Comparison of ENCODE assay signal across 9 cellular contexts in the genomic region with DNA sequence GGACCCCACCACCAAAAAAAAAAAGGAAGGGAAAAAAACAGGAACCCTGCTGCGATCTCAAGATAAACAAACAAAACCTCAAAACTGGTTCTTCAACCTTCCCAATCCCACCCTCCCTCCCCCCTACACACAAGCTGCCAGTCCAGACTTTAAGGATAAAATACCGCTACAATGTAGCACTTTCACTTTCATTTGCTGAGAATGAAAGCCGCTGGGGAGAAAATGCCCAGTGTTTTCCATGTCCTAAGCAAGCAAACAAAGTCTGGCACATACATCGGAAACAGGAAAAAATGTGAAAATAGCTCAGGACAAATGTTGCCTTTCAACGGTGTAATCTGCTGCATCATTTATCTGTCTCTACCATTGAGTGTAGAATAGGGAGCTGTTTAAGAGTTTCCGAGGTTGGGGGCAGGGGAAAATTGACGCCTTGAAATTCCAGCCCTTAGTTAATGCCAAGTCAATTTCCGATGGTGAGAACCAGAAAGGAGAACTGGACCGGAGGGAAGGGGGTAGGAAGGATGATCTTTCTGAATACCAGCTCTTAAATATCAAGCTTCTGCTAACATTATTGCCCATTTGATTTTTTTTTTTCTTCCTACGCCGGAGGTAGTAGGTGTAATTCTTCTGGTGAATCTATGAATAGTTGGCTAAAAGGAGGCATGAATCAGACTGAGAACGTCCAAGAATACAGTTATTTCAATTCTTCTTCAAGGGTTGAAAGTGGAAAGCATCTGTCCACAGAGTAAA. TPM values are rescaled to one million over a fixed set of nuclear protein-coding genes. Genes with fewer than 3 reads are reported as not detected.
DNase-seq lines count a peak whose midpoint lies in the region; ATAC-seq and TF ChIP-seq lines count a peak whose summit lies in the region.
"Had no signal": no experiment of that assay in that cellular context is flagged by ENCODE, and none has a peak within 500 bp of the region (broad histone marks: within the 10 kb centered on the region; RNA-seq: fewer than 3 reads in every experiment).

No MANE protein-coding gene starts in this region.

- H3K4me1 ChIP-seq in Karpas-422 (ENCODE audit: low read length): peaks cover 24% of the 10 kb centered on the region

- H4K20me1 ChIP-seq in Karpas-422 (ENCODE audit: insufficient read depth, low read depth, low read length): no peaks in the 10 kb centered on the region

- no peaks in the 10 kb centered on the region for H3K27me3 Mint-ChIP-seq in nephron progenitor cell (ENCODE audit: low read depth, poor library complexity)
- H3K27me3 Mint-ChIP-seq: effector memory CD8-positive, alpha-beta T cell had no signal

- H2AFZ ChIP-seq in Karpas-422 (ENCODE audit: low read length): peak overlapping the region; percentile 92

- H3K9me3 ChIP-seq in Karpas-422 (ENCODE audit: low read length) (no peaks in the 10 kb centered on the region), WERI-Rb-1 (ENCODE audit: severe bottlenecking) (no peaks in the 10 kb centered on the region)

- H3K4me2 ChIP-seq in Karpas-422 (ENCODE audit: low read depth, low read length, poor library complexity, severe bottlenecking): peak overlapping the region; percentile 87

- peaks cover 12% of the 10 kb centered on the region for H3K36me3 Mint-ChIP-seq in nephron progenitor cell (ENCODE audit: low read depth)

- H3K4me1 Mint-ChIP-seq in nephron progenitor cell: peaks cover 21% of the 10 kb centered on the region

- no peaks in the 10 kb centered on the region for H3K9me3 Mint-ChIP-seq in nephron progenitor cell
- H3K9me3 Mint-ChIP-seq: effector memory CD8-positive, alpha-beta T cell had no signal

- no peaks in the 10 kb centered on the region for H3K27me3 ChIP-seq in Karpas-422 (ENCODE audit: low read length)
- H3K27me3 ChIP-seq in WERI-Rb-1 (ENCODE audit: insufficient read depth, low read depth, severe bottlenecking): no peaks in the 10 kb centered on the region

- DNase-seq in DMS153 treated with DMSO at 0.1 percent for 48 hours (lab: John Stamatoyannopoulos, UW; ENCODE audit: unreplicated experiment) (peak; percentile 4), DMS153 (lab: John Stamatoyannopoulos, UW) (no peak), Karpas-422 (peak; percentile 42), WERI-Rb-1 (no peak), fibroblast of villous mesenchyme (ENCODE audit: low read depth) (peak; percentile 83), nephron progenitor cell (no peak)
- no peak for DNase-seq in stimulated activated CD8-positive, alpha-beta memory T cell treated with anti-CD3 and anti-CD28 coated beads, Interleukin-4, amount 100 ng/mL, for 48 hours

- no peak for ATAC-seq in HG02938 (IDR thresholded peaks at IDR 0.05; ENCODE audit: unreplicated experiment)

- no peak for TF ChIP-seq CTCF in WERI-Rb-1 (IDR thresholded peaks at IDR 0.05; ENCODE audit: low read depth, low read length)
- no peak for TF ChIP-seq CTCF in fibroblast of villous mesenchyme (IDR thresholded peaks at IDR 0.05; ENCODE audit: insufficient read depth, low read depth, low read length)
- TF ChIP-seq CTCF in nephron progenitor cell (IDR thresholded peaks at IDR 0.05): no peak

- H3K27ac Mint-ChIP-seq in nephron progenitor cell: peak overlapping the region; percentile 94

- H3K36me3 ChIP-seq in Karpas-422 (ENCODE audit: insufficient read depth, low read length): 0 out of 2 replicates have a peak, but pooled peaks cover 2% of the 10 kb centered on the region
- H3K36me3 ChIP-seq in WERI-Rb-1: no peaks in the 10 kb centered on the region

- H3K9ac ChIP-seq in Karpas-422 (ENCODE audit: low read length): peak overlapping the region; percentile 73

- peak overlapping the region; percentile 81 for H3K4me3 ChIP-seq in Karpas-422 (ENCODE audit: low read length)
- H3K4me3 ChIP-seq in WERI-Rb-1 (ENCODE audit: low read depth, low read length): peak overlapping the region; percentile 36
- H3K4me3 ChIP-seq in fibroblast of villous mesenchyme (ENCODE audit: low read depth, low read length): peak overlapping the region; percentile 76

- no peaks in the 10 kb centered on the region for H3K79me2 ChIP-seq in Karpas-422 (ENCODE audit: low read length)

- H3K4me3 Mint-ChIP-seq in nephron progenitor cell: no peak overlapping the region
- H3K4me3 Mint-ChIP-seq: effector memory CD8-positive, alpha-beta T cell had no signal

- no peaks in the 10 kb centered on the region for H3K9me2 ChIP-seq in Karpas-422 (replicated peaks; ENCODE audit: insufficient read depth, low read length)

- H3K27ac ChIP-seq in Karpas-422 (ENCODE audit: low read length): no peak overlapping the region
- no peak overlapping the region for H3K27ac ChIP-seq in WERI-Rb-1

RNA-seq across cellular contexts. Expression of gene ADAMTS6, which starts 1.2 kb away (rescaled TPM):
- total RNA-seq in Karpas-422 (2014; rRNA removed; shearing (Covaris generic); ENCODE audit: low replicate concordance): 2.6 TPM in 2 replicates
- total RNA-seq in fibroblast of villous mesenchyme: 95.9 and 121 TPM in 2 replicates

Comparison
In these comparisons a context has a peak if more than half of its experiments do, and no peak if none do; other contexts are left out.
1. DNase-seq: peak in DMS153 treated with DMSO at 0.1 percent for 48 hours (single experiment), Karpas-422 (single experiment) and fibroblast of villous mesenchyme (single experiment); none in DMS153 (single experiment), WERI-Rb-1 (single experiment), nephron progenitor cell (single experiment) and stimulated activated CD8-positive, alpha-beta memory T cell treated with anti-CD3 and anti-CD28 coated beads, Interleukin-4, amount 100 ng/mL, for 48 hours (single experiment).
2. RNA of gene ADAMTS6, which starts 1.2 kb away (total RNA-seq): 95.9 to 121 TPM in fibroblast of villous mesenchyme; 2.6 TPM in Karpas-422; every median in the first group is over 10 times any median in the second.
3. Peak in every context shown above with its lines, with median percentiles within 50 percentile points of each other: H3K4me3 ChIP-seq.